15 cellular contexts compared by ENCODE assay signal in genomic region chr1:48492392-48492791, GRCh38. TPM values are rescaled to one million over a fixed set of nuclear protein-coding genes. Genes with fewer than 3 reads are reported as not detected.
A peak's percentile ranks its signal among the peaks of the same experiment; 100 is the strongest.
DNase-seq lines count a peak whose midpoint lies in the region; ATAC-seq and TF ChIP-seq lines count a peak whose summit lies in the region.
"Had no signal": no experiment of that assay in that cellular context is flagged by ENCODE, and none has a peak within 500 bp of the region (broad histone marks: within the 10 kb centered on the region; RNA-seq: fewer than 3 reads in every experiment).

No MANE protein-coding gene starts in this region.

- no peaks in the 10 kb centered on the region for H3K36me3 Mint-ChIP-seq in brain

- peak; percentile 96 for DNase-seq in NCI-H2029 (lab: John Stamatoyannopoulos, UW)
- peak; percentile 37 for DNase-seq in myocyte (ENCODE audit: low read depth)
- no peak for DNase-seq in stimulated activated CD4-positive, alpha-beta T cell treated with anti-CD3 and anti-CD28 coated beads, Interleukin-15, amount 100 ng/mL, for 24 hours
- DNase-seq in COLO829 (ENCODE audit: low spot score) = no peak
- no peak for DNase-seq in uterus
- DNase-seq: activated CD8-positive, alpha-beta memory T cell treated with anti-CD3 and anti-CD28 coated beads for 24 hours; amniotic stem cell; NCI-H524; PC-9 had no signal

- no peak for TF ChIP-seq CTCF in HEK293 (tag by site-specific recombination; IDR thresholded peaks at IDR 0.05)
- no peak for TF ChIP-seq CTCF in brain (conservative IDR thresholded peaks at IDR 0.05)
- TF ChIP-seq CTCF in uterus (IDR thresholded peaks at IDR 0.05) = no peak

- H3K36me3 ChIP-seq in HEK293 (ENCODE audit: control insufficient read depth in 2 of 2, insufficient read depth in 1 of 2, low read length in 2 of 2) (no peaks in the 10 kb centered on the region), uterus (no peaks in the 10 kb centered on the region)
- H3K36me3 ChIP-seq: BLaER1 treated with 17β-estradiol and CSF1 and Interleukin-3, amounts not matched to agents 10 nM and 100 nM; gastroesophageal sphincter had no signal

- intact Hi-C loops in uterus (cut with DNase I; ENCODE audit: low total_unique reads) = loop anchor here (10.0 kb wide), 1 partner anchor 378 kb away; no protein-coding TSS in a partner anchor

- no peaks in the 10 kb centered on the region for H3K9me3 Mint-ChIP-seq in brain
- H3K9me3 Mint-ChIP-seq: activated T-helper 17 cell treated with anti-CD3 and anti-CD28 coated beads, Interleukin-2, amount 50 U/mL, for 72 hours had no signal

- peak overlapping the region in 4 of 5 experiments; percentile 10 to 94 (median 18) for H3K27ac Mint-ChIP-seq in brain
- H3K27ac Mint-ChIP-seq: activated T-helper 17 cell treated with anti-CD3 and anti-CD28 coated beads, Interleukin-2, amount 50 U/mL, for 72 hours had no signal

- no peak overlapping the region for H3K4me3 ChIP-seq in HEK293 (ENCODE audit: low read depth, low read length)
- H3K4me3 ChIP-seq in uterus = no peak overlapping the region
- H3K4me3 ChIP-seq: BLaER1 treated with 17β-estradiol and CSF1 and Interleukin-3, amounts not matched to agents 10 nM and 100 nM; gastroesophageal sphincter; PC-9 had no signal

- H3K27me3 Mint-ChIP-seq in brain = peaks cover 32% of the 10 kb centered on the region

- CTCF ChIA-PET in HEK293 (lab: Yijun Ruan, JAX) = no interaction called here

- ATAC-seq in GM18505 (IDR thresholded peaks at IDR 0.05; ENCODE audit: unreplicated experiment) = no peak
- ATAC-seq: activated T-helper 17 cell treated with anti-CD3 and anti-CD28 coated beads, Interleukin-2, amount 50 U/mL, for 72 hours; gastroesophageal sphincter had no signal

- H3K4me3 Mint-ChIP-seq in brain = no peak overlapping the region
- H3K4me3 Mint-ChIP-seq: activated T-helper 17 cell treated with anti-CD3 and anti-CD28 coated beads, Interleukin-2, amount 50 U/mL, for 72 hours had no signal

- H3K27me3 ChIP-seq in uterus = no peaks in the 10 kb centered on the region
- H3K27me3 ChIP-seq: BLaER1 treated with 17β-estradiol and CSF1 and Interleukin-3, amounts not matched to agents 10 nM and 100 nM; gastroesophageal sphincter had no signal

- POLR2A ChIA-PET in HEK293 (lab: Yijun Ruan, JAX) = no interaction called here

- H3K4me1 Mint-ChIP-seq in brain = peaks cover 48% of the 10 kb centered on the region
- H3K4me1 Mint-ChIP-seq: activated T-helper 17 cell treated with anti-CD3 and anti-CD28 coated beads, Interleukin-2, amount 50 U/mL, for 72 hours had no signal

- H3K27ac ChIP-seq in HEK293 (ENCODE audit: extremely low read depth, low read depth, low read length) (no peak overlapping the region), uterus (no peak overlapping the region)
- H3K27ac ChIP-seq: BLaER1 treated with 17β-estradiol and CSF1 and Interleukin-3, amounts not matched to agents 10 nM and 100 nM; gastroesophageal sphincter; PC-9 had no signal

- TF ChIP-seq POLR2A in GM18505 (IDR thresholded peaks at IDR 0.05; ENCODE audit: borderline replicate concordance, extremely low read depth, insufficient read depth, insufficient read length) (no peak), uterus (IDR thresholded peaks at IDR 0.05) (no peak)

- 0 out of 2 replicates have a peak, but pooled peaks cover 3% of the 10 kb centered on the region for H3K4me1 ChIP-seq in HEK293 (ENCODE audit: control insufficient read depth, insufficient read depth, low read length)
- no peaks in the 10 kb centered on the region for H3K4me1 ChIP-seq in uterus

- no peaks in the 10 kb centered on the region for H3K9me3 ChIP-seq in HEK293 (ENCODE audit: control insufficient read depth, insufficient read depth, low read depth, low read length)
- no peaks in the 10 kb centered on the region for H3K9me3 ChIP-seq in uterus
- H3K9me3 ChIP-seq: BLaER1 treated with 17β-estradiol and CSF1 and Interleukin-3, amounts not matched to agents 10 nM and 100 nM; gastroesophageal sphincter had no signal

TF ChIP-seq in HEK293, 187 proteins besides CTCF, POLR2A, EP300 and RAD21:
- TF ChIP-seq ZNF2 (tag by site-specific recombination; IDR thresholded peaks at IDR 0.05) (no peak), OSR2 (tag by site-specific recombination; IDR thresholded peaks at IDR 0.05) (peak; percentile 27; the same call in 1 of the 2 replicates)
TF ChIP-seq in HEK293: peak in this region for 1.

RNA-seq across cellular contexts. Expression of gene SPATA6, which starts 20.4 kb away (rescaled TPM):
- 7.4 TPM for polyA plus RNA-seq in brain (ENCODE audit: insufficient read depth, low read depth, low replicate concordance)
- 2.0 and 4.8 TPM in 2 replicates for total RNA-seq in myocyte
- 2.8 TPM for polyA plus RNA-seq in myocyte (2012)
- 10 to 100 TPM; 27.4 to 94.5 (median 46.0) TPM for total RNA-seq in uterus
- total RNA-seq: PC-9 had no signal

Comparison
In these comparisons a context has a peak if more than half of its experiments do, and no peak if none do; other contexts are left out.
1. DNase-seq: peak in NCI-H2029 (single experiment) and myocyte (single experiment); none in stimulated activated CD4-positive, alpha-beta T cell treated with anti-CD3 and anti-CD28 coated beads, Interleukin-15, amount 100 ng/mL, for 24 hours (single experiment), COLO829 (single experiment) and uterus (0 of 2).